In genomic region chr7:116545411-116545993, GRCh38 we compare ENCODE assay signal across 22 cellular contexts. TPM values are rescaled to one million over a fixed set of nuclear protein-coding genes. Genes with fewer than 3 reads are reported as not detected.
DNase-seq lines count a peak whose midpoint lies in the region; ATAC-seq and TF ChIP-seq lines count a peak whose summit lies in the region.
"Had no signal": no experiment of that assay in that cellular context is flagged by ENCODE, and none has a peak within 500 bp of the region (broad histone marks: within the 10 kb centered on the region; RNA-seq: fewer than 3 reads in every experiment).

No MANE protein-coding gene starts in this region.

- peaks cover 41% of the 10 kb centered on the region for H3K36me3 ChIP-seq in SJSA1
- peaks cover 49% of the 10 kb centered on the region for H3K36me3 ChIP-seq in right atrium auricular region
- H3K36me3 ChIP-seq in stomach = no peaks in the 10 kb centered on the region
- H3K36me3 ChIP-seq in aorta (ENCODE audit: control insufficient read depth in 1 of 2, insufficient read depth in 2 of 2, low read length in 1 of 2) = peaks cover 3% of the 10 kb centered on the region in 2 donors
- H3K36me3 ChIP-seq: thyroid gland had no signal

- H3K4me1 ChIP-seq in SJSA1 (replicated peaks) (peaks cover 64% of the 10 kb centered on the region), right atrium auricular region (peaks cover 0 to 96% of the 10 kb centered on the region in 2 donors), stomach (peaks cover 0 to 36% (median 14%) of the 10 kb centered on the region in 4 donors), aorta (ENCODE audit: control insufficient read depth in 1 of 2, insufficient read depth in 2 of 2, low read length in 2 of 2) (peaks cover 0 to 7% of the 10 kb centered on the region in 2 donors)

- peak; percentile 45 for DNase-seq in EH (ENCODE audit: low read depth)
- no peak for DNase-seq in SJSA1 (ENCODE audit: low read depth in 1 of 2, low spot score in 2 of 2)
- no peak for DNase-seq in right atrium auricular region (ENCODE audit: low spot score)
- DNase-seq in stomach = no peak
- DNase-seq in aorta = no peak
- DNase-seq: activated CD8-positive, alpha-beta memory T cell treated with anti-CD3 and anti-CD28 coated beads for 24 hours; activated naive CD4-positive, alpha-beta T cell treated with anti-CD3 and anti-CD28 coated beads, Interleukin-2, amount 50 U/mL, for 16 hours; activated T-cell treated with anti-CD3 and anti-CD28 coated beads, Interleukin-2, amount 50 U/mL, for 72 hours; AML-193; endodermal cell; H9; NCI-H1105 treated with DMSO at 0.1 percent for 48 hours; NCI-H524; nephron progenitor cell; SHP77 treated with DMSO at 0.1 percent for 48 hours; stimulated activated CD4-positive, alpha-beta T cell treated with anti-CD3 and anti-CD28 coated beads, Interleukin-12 subunit alpha, Interleukin-12 subunit beta, amount 100 ng/mL, for 4 hours; thyroid gland had no signal

- WGBS in stomach, 5 donors = 47 to 66% (median 63%) methylated on average over 6 of the region's 6 CpGs
- 71% methylated on average over 6 of the region's 6 CpGs for WGBS in aorta, 2 donors

- intact Hi-C loops in stomach (cut with DNase I; ENCODE audit: low total_unique reads) = no loop called here
- intact Hi-C loops in aorta (cut with DNase I) = no loop called here

- ATAC-seq in activated CD4-positive, CD25-positive, alpha-beta regulatory T cell treated with anti-CD3 and anti-CD28 coated beads, Interleukin-2, amount 50 U/mL, for 24 hours = no peak
- no peak for ATAC-seq in HG03342 (IDR thresholded peaks at IDR 0.05; ENCODE audit: unreplicated experiment)
- no peak for ATAC-seq in aorta (ENCODE audit: low FRiP score)
- no peak for ATAC-seq in HG03442 (IDR thresholded peaks at IDR 0.05; ENCODE audit: unreplicated experiment)
- ATAC-seq: activated T-cell treated with anti-CD3 and anti-CD28 coated beads, Interleukin-2, amount 50 U/mL, for 72 hours had no signal

- H3K9me3 ChIP-seq in SJSA1 (replicated peaks) (no peaks in the 10 kb centered on the region), right atrium auricular region (no peaks in the 10 kb centered on the region), stomach (no peaks in the 10 kb centered on the region), aorta (ENCODE audit: control insufficient read depth, low read length) (no peaks in the 10 kb centered on the region)
- H3K9me3 ChIP-seq: thyroid gland had no signal

- TF ChIP-seq POLR2A in stomach (IDR thresholded peaks at IDR 0.05) = no peak

- TF ChIP-seq CTCF in right atrium auricular region (IDR thresholded peaks at IDR 0.05) (no peak), stomach (IDR thresholded peaks at IDR 0.05) (no peak)

- H3K27ac ChIP-seq in SJSA1 = peak overlapping the region; percentile 29
- peak overlapping the region; percentile 70 to 85 for H3K27ac ChIP-seq in right atrium auricular region
- H3K27ac ChIP-seq in stomach = peak overlapping the region in 4 of 5 donors; percentile 32 to 79 (median 63)
- H3K27ac ChIP-seq in aorta (ENCODE audit: low read depth in 1 of 2, low read length in 2 of 2) = no peak overlapping the region
- H3K27ac ChIP-seq: thyroid gland had no signal

- no peak for TF ChIP-seq EP300 in stomach (IDR thresholded peaks at IDR 0.05)

- H3K27me3 ChIP-seq in SJSA1 (replicated peaks) (no peaks in the 10 kb centered on the region), right atrium auricular region (no peaks in the 10 kb centered on the region), stomach (no peaks in the 10 kb centered on the region), aorta (ENCODE audit: control insufficient read depth in 1 of 2, insufficient read depth in 2 of 2, low read length in 1 of 2) (no peaks in the 10 kb centered on the region)
- H3K27me3 ChIP-seq: thyroid gland had no signal

- H3K4me3 ChIP-seq in SJSA1 (no peak overlapping the region), right atrium auricular region (no peak overlapping the region), stomach (no peak overlapping the region), aorta (ENCODE audit: low read length in 2 of 2) (no peak overlapping the region)
- H3K4me3 ChIP-seq: thyroid gland had no signal

RNA-seq across cellular contexts. Expression of gene CAV1, which starts 20.7 kb away (rescaled TPM):
- 118 and 154 TPM in 2 replicates for total RNA-seq in SJSA1 (2014; rRNA removed; shearing (Covaris generic))
- total RNA-seq in right atrium auricular region (100 to 1,000 TPM; 396 to 398 TPM), stomach (100 to 1,000 TPM in 4 of 5 donors, 10 to 100 TPM in 1; 49.2 to 719 (median 267) TPM), aorta (100 to 1,000 TPM; 229 to 230 TPM)
- polyA plus RNA-seq in stomach (10 to 100 TPM; 18.5 to 73.2 (median 33.5) TPM), aorta (100 to 1,000 TPM; 133 to 229 TPM)
- total RNA-seq: G401; T-helper 2 cell treated with Interferon-gamma antibody and Interleukin-4, amounts not matched to agents 100 ng/mL and 5 ng/mL, for 36 hours had no signal

RNA-seq across cellular contexts. Expression of gene CAV2, which starts 46.0 kb away (rescaled TPM):
- 130 and 204 TPM in 2 replicates for total RNA-seq in SJSA1 (2014; rRNA removed; shearing (Covaris generic))
- total RNA-seq in right atrium auricular region = 100 to 1,000 TPM; 180 to 278 TPM
- total RNA-seq in stomach = 10 to 100 TPM; 26.3 to 90.1 (median 32.7) TPM
- polyA plus RNA-seq in stomach = 10 to 100 TPM; 15.7 to 21.9 (median 18.0) TPM
- total RNA-seq in aorta = 100 to 1,000 TPM in 1 of 2 donors, 10 to 100 TPM in 1; 86.7 to 131 TPM
- 10 to 100 TPM; 81.8 to 89.8 TPM for polyA plus RNA-seq in aorta
- total RNA-seq: activated T-cell treated with anti-CD3 and anti-CD28 coated beads, Interleukin-2, amount 50 U/mL, for 72 hours; G401; T-helper 2 cell treated with Interferon-gamma antibody and Interleukin-4, amounts not matched to agents 100 ng/mL and 5 ng/mL, for 36 hours had no signal

Comparison
In these comparisons a context has a peak if more than half of its experiments do, and no peak if none do; other contexts are left out.
1. H3K27ac ChIP-seq: peak in SJSA1 (single experiment), right atrium auricular region (2 of 2) and stomach (4 of 5); none in aorta (0 of 2).